ENCODE assay signal across 10 cellular contexts in the genomic region with DNA sequence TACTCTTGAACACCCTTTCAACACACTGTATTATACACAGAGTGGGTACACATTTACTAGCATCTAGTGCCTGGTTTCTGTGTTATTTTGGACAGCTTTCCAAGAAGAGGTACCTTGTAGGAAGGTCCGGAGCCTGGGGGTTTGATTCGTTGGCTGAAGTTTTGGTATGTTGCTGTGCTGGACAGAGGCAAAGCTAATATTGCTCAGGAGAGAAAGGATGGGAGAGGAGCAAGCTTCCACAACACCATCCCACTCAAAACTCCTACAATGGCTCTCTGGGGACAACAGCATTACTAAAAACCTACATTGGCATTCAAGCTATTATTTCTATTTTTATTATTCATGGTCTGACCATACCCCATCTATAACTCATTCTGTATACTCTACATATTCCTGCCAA. TPM values are rescaled to one million over a fixed set of nuclear protein-coding genes. Genes with fewer than 3 reads are reported as not detected.
A peak's percentile ranks its signal among the peaks of the same experiment; 100 is the strongest.
DNase-seq lines count a peak whose midpoint lies in the region; ATAC-seq and TF ChIP-seq lines count a peak whose summit lies in the region.
"Had no signal": no experiment of that assay in that cellular context is flagged by ENCODE, and none has a peak within 500 bp of the region (broad histone marks: within the 10 kb centered on the region; RNA-seq: fewer than 3 reads in every experiment).

No MANE protein-coding gene starts in this region.

- H3K4me1 Mint-ChIP-seq in CD4-positive, alpha-beta T cell (ENCODE audit: low read depth) = peaks cover 50% of the 10 kb centered on the region
- H3K4me1 Mint-ChIP-seq in osteocyte (ENCODE audit: unreplicated experiment) = peaks cover 6% of the 10 kb centered on the region

- peaks cover 34% of the 10 kb centered on the region for H3K79me2 ChIP-seq in Loucy (ENCODE audit: insufficient read depth, low read length)

- peak overlapping the region; percentile 82 for H3K9ac ChIP-seq in Loucy (ENCODE audit: low read depth, low read length, poor library complexity, severe bottlenecking)
- no peak overlapping the region for H3K9ac ChIP-seq in colonic mucosa (ENCODE audit: low read depth in 2 of 2, low read length in 2 of 2)

- no peak overlapping the region for H2AFZ ChIP-seq in Loucy (ENCODE audit: low read length)

- peaks cover 7% of the 10 kb centered on the region for H4K20me1 ChIP-seq in Loucy (ENCODE audit: insufficient read depth, low read length, poor library complexity, severe bottlenecking)

- peaks cover 6% of the 10 kb centered on the region for H3K36me3 Mint-ChIP-seq in CD4-positive, alpha-beta T cell (ENCODE audit: low read depth)
- no peaks in the 10 kb centered on the region for H3K36me3 Mint-ChIP-seq in osteocyte (ENCODE audit: unreplicated experiment)

- H3K27ac Mint-ChIP-seq in CD4-positive, alpha-beta T cell = peak overlapping the region; percentile 97
- no peak overlapping the region for H3K27ac Mint-ChIP-seq in osteocyte (ENCODE audit: unreplicated experiment)

- no peak for TF ChIP-seq CTCF in CD4-positive, alpha-beta T cell (IDR thresholded peaks at IDR 0.05)
- TF ChIP-seq CTCF in Loucy (conservative IDR thresholded peaks at IDR 0.05; ENCODE audit: low read length) (no peak), colonic mucosa (IDR thresholded peaks at IDR 0.05) (no peak), osteocyte (IDR thresholded peaks at IDR 0.05) (no peak)

- peak overlapping the region; percentile 76 for H3K4me2 ChIP-seq in Loucy (ENCODE audit: low read depth, low read length, poor library complexity, severe bottlenecking)

- H3K9me3 ChIP-seq in CD4-positive, alpha-beta T cell (ENCODE audit: control insufficient read depth, low read length) = no peaks in the 10 kb centered on the region
- H3K9me3 ChIP-seq in Loucy (ENCODE audit: insufficient read depth, low read depth, low read length) (no peaks in the 10 kb centered on the region), colonic mucosa (no peaks in the 10 kb centered on the region)

- H3K4me1 ChIP-seq in Loucy (ENCODE audit: insufficient read depth, low read length, poor library complexity, severe bottlenecking) = peaks cover 45% of the 10 kb centered on the region
- H3K4me1 ChIP-seq in colonic mucosa = no peaks in the 10 kb centered on the region

- intact Hi-C loops in CD4-positive, alpha-beta T cell (cut with DNase I, micrococcal nuclease) = loop anchor here (2.0 to 5.0 kb wide), 3 partner anchors 14 to 89 kb away; partner anchors contain the start of gene TMOD3 (in 1 of the 2)
- intact Hi-C loops in colonic mucosa (cut with DNase I) = no loop called here

- H3K27me3 ChIP-seq in CD4-positive, alpha-beta T cell (ENCODE audit: control insufficient read depth, insufficient read depth, low read length) = no peaks in the 10 kb centered on the region
- no peaks in the 10 kb centered on the region for H3K27me3 ChIP-seq in Loucy (ENCODE audit: insufficient read depth, low read length, poor library complexity, severe bottlenecking)
- H3K27me3 ChIP-seq in colonic mucosa = no peaks in the 10 kb centered on the region

- no peaks in the 10 kb centered on the region for H3K36me3 ChIP-seq in Loucy (ENCODE audit: insufficient read depth, low read length)
- no peaks in the 10 kb centered on the region for H3K36me3 ChIP-seq in colonic mucosa
- H3K36me3 ChIP-seq: WERI-Rb-1 had no signal

- no peak for ATAC-seq in CD4-positive, alpha-beta T cell (ENCODE audit: poor library complexity)
- no peak for ATAC-seq in HG02798 (IDR thresholded peaks at IDR 0.05; ENCODE audit: poor library complexity, unreplicated experiment)
- no peak for ATAC-seq in HG02870 (IDR thresholded peaks at IDR 0.05; ENCODE audit: unreplicated experiment)

- POLR2A ChIA-PET in CD4-positive, alpha-beta T cell (lab: Charles Lee) = interaction anchor here (0.6 to 4.4 kb wide), 10 partner anchors 9 to 1067 kb away, joined by 3 to 45 read pairs (median 8); partner anchors contain the start of genes DMXL2, LEO1 and TMOD2

- H3K27me3 Mint-ChIP-seq in CD4-positive, alpha-beta T cell = no peaks in the 10 kb centered on the region
- peaks cover 21% of the 10 kb centered on the region for H3K27me3 Mint-ChIP-seq in osteocyte (ENCODE audit: unreplicated experiment)

- H3K27ac ChIP-seq in CD4-positive, alpha-beta T cell (ENCODE audit: low read depth, low read length) = peak overlapping the region; percentile 83
- H3K27ac ChIP-seq in colonic mucosa = no peak overlapping the region
- H3K27ac ChIP-seq: WERI-Rb-1 had no signal

- H3F3A ChIP-seq in Loucy (ENCODE audit: low read depth) = no peaks in the 10 kb centered on the region

- CTCF ChIA-PET in CD4-positive, alpha-beta T cell (lab: Charles Lee) = interaction anchor here (1.0 to 4.9 kb wide), 7 partner anchors 11 to 427 kb away, joined by 3 to 34 read pairs (median 7); partner anchors contain the start of gene LEO1

- no peaks in the 10 kb centered on the region for H3K9me3 Mint-ChIP-seq in CD4-positive, alpha-beta T cell
- no peaks in the 10 kb centered on the region for H3K9me3 Mint-ChIP-seq in osteocyte (ENCODE audit: unreplicated experiment)

- peak overlapping the region; percentile 92 for H3K4me3 Mint-ChIP-seq in CD4-positive, alpha-beta T cell
- H3K4me3 Mint-ChIP-seq in osteocyte (ENCODE audit: unreplicated experiment) = peak overlapping the region; percentile 73

- H3K4me3 ChIP-seq in Loucy (ENCODE audit: low read length, poor library complexity, severe bottlenecking) = peak overlapping the region; percentile 80
- no peak overlapping the region for H3K4me3 ChIP-seq in colonic mucosa

- no peaks in the 10 kb centered on the region for H3K9me2 ChIP-seq in Loucy (replicated peaks; ENCODE audit: low read depth, low read length)

- DNase-seq in CD4-positive, alpha-beta T cell = no peak
- DNase-seq in colonic mucosa = peak; percentile 17
- no peak for DNase-seq in osteocyte (ENCODE audit: extremely low spot score, unreplicated experiment)
- DNase-seq in SHP77 treated with DMSO at 0.1 percent for 48 hours (lab: John Stamatoyannopoulos, UW) = no peak
- no peak for DNase-seq in 8988T
- DNase-seq: foreskin melanocyte, WERI-Rb-1 had no signal

RNA-seq across cellular contexts. Expression of gene LYSMD2, which starts 1.1 kb away (rescaled TPM):
- total RNA-seq in CD4-positive, alpha-beta T cell = 10 to 100 TPM; 17.4 TPM
- total RNA-seq in colonic mucosa (1 to 10 TPM; 7.1 to 7.8 TPM), osteocyte (1.8 and 2.7 TPM in 2 replicates)

RNA-seq across cellular contexts. Expression of gene TMOD2, which starts 12.8 kb away (rescaled TPM):
- total RNA-seq in CD4-positive, alpha-beta T cell = 1 to 10 TPM; 5.6 to 6.9 TPM
- total RNA-seq in colonic mucosa (1 to 10 TPM; 2.4 to 7.2 TPM), osteocyte (4.3 and 6.3 TPM in 2 replicates)

RNA-seq across cellular contexts. Expression of gene SCG3, which starts 57.2 kb away (rescaled TPM):
- not detected for total RNA-seq in CD4-positive, alpha-beta T cell
- 1 to 10 TPM in 1 of 2 donors, under 1 TPM in 1; 0.72 to 2.0 TPM for total RNA-seq in colonic mucosa
- total RNA-seq in osteocyte = not detected in 2 replicates
